In the genomic region with DNA sequence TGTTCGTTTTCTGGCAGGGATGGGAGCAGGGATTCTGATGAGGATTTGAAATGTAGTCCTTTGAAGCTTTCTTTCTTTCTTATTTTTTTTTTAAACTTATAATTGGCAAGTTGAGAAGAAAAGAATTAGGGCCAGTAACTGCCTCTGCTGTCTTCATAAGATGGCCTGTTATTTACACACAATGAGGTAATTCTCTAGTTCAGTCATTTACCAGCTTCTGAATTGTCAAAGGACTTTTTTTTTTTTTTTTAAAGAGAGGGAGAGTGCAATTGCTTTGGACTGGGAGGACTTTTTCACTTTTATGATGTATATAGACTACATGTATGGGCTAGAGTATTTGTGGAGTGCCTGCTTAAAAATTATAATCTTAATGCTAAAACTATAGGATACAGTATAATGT, we compare ENCODE assay signal across 10 cellular contexts. TPM values are rescaled to one million over a fixed set of nuclear protein-coding genes. Genes with fewer than 3 reads are reported as not detected.
A peak's percentile ranks its signal among the peaks of the same experiment; 100 is the strongest.
DNase-seq lines count a peak whose midpoint lies in the region; ATAC-seq and TF ChIP-seq lines count a peak whose summit lies in the region.
"Had no signal": no experiment of that assay in that cellular context is flagged by ENCODE, and none has a peak within 500 bp of the region (broad histone marks: within the 10 kb centered on the region; RNA-seq: fewer than 3 reads in every experiment).

No MANE protein-coding gene starts in this region.

- H3K9ac ChIP-seq in mesenchymal stem cell (ENCODE audit: low read length) (peak overlapping the region; percentile 92), skeletal muscle tissue (ENCODE audit: low read depth in 1 of 3, low read length in 3 of 3) (no peak overlapping the region)

- CTCF ChIA-PET in HEK293T (lab: Yijun Ruan, JAX): interaction anchor here (0.5 to 1.4 kb wide), 3 partner anchors 11 to 202 kb away, joined by 3 to 7 read pairs (median 3); no protein-coding TSS in a partner anchor

- no peak for DNase-seq in HEK293T (ENCODE audit: extremely low spot score)
- no peak for DNase-seq in caudate nucleus (lab: John Stamatoyannopoulos, UW)
- peak; percentile 46 for DNase-seq in mesenchymal stem cell
- DNase-seq in SW 1271 (lab: John Stamatoyannopoulos, UW): no peak
- no peak for DNase-seq in activated CD4-positive, CD25-positive, alpha-beta regulatory T cell (lab: John Stamatoyannopoulos, UW)
- DNase-seq: NCI-H226, right lobe of liver had no signal

- peak overlapping the region; percentile 67 for H3K4me2 ChIP-seq in mesenchymal stem cell (ENCODE audit: low read length, poor library complexity, severe bottlenecking)

- H2AK5ac ChIP-seq in mesenchymal stem cell (ENCODE audit: low read length, severe bottlenecking): no peak overlapping the region

- no peak overlapping the region for H3K23ac ChIP-seq in mesenchymal stem cell (ENCODE audit: low read length in 2 of 2)

- H2BK12ac ChIP-seq in mesenchymal stem cell (ENCODE audit: low read length in 2 of 2): no peak overlapping the region

- H3K14ac ChIP-seq in mesenchymal stem cell (ENCODE audit: low read length in 2 of 2): no peak overlapping the region

- H3K36me3 ChIP-seq in mesenchymal stem cell (ENCODE audit: control insufficient read depth in 1 of 2, insufficient read depth in 2 of 2, low read depth in 1 of 2, low read length in 2 of 2) (peaks cover 4 to 6% of the 10 kb centered on the region in 2 experiments), skeletal muscle tissue (ENCODE audit: control insufficient read depth in 3 of 3, insufficient read depth in 3 of 3, low read length in 3 of 3) (no peaks in the 10 kb centered on the region)
- H3K36me3 ChIP-seq: right lobe of liver had no signal

- H3K27ac ChIP-seq in caudate nucleus (ENCODE audit: low read depth, low read length) (peak overlapping the region; percentile 95), mesenchymal stem cell (ENCODE audit: low read length, poor library complexity, severe bottlenecking) (peak overlapping the region; percentile 91), skeletal muscle tissue (ENCODE audit: low read depth, low read length) (peak overlapping the region; percentile 22)

- 75% methylated on average over 1 of the region's 1 CpG for WGBS in mesenchymal stem cell

- POLR2A ChIA-PET in HEK293T (lab: Yijun Ruan, JAX): interaction anchor here (1.3 kb wide), 1 partner anchor 89 kb away, joined by 3 read pairs; a partner anchor contains a TSS

- H2AFZ ChIP-seq in mesenchymal stem cell (ENCODE audit: low read depth, low read length): no peak overlapping the region

- H3K79me1 ChIP-seq in mesenchymal stem cell (replicated peaks; ENCODE audit: low read length, poor library complexity, severe bottlenecking): no peaks in the 10 kb centered on the region

- no peaks in the 10 kb centered on the region for H3K27me3 ChIP-seq in mesenchymal stem cell (ENCODE audit: control insufficient read depth in 1 of 2, insufficient read depth in 1 of 2, low read length in 2 of 2)
- H3K27me3 ChIP-seq in skeletal muscle tissue (ENCODE audit: control insufficient read depth in 3 of 3, insufficient read depth in 3 of 3, low read length in 3 of 3): no peaks in the 10 kb centered on the region
- H3K27me3 ChIP-seq: right lobe of liver had no signal

- H3K4me1 ChIP-seq in mesenchymal stem cell (ENCODE audit: control insufficient read depth, insufficient read depth, low read depth, low read length): peaks cover 5% of the 10 kb centered on the region
- H3K4me1 ChIP-seq in skeletal muscle tissue (ENCODE audit: control insufficient read depth in 3 of 3, insufficient read depth in 3 of 3, low read length in 3 of 3): peaks cover 13 to 18% (median 13%) of the 10 kb centered on the region in 3 donors

- H2BK5ac ChIP-seq in mesenchymal stem cell (ENCODE audit: low read depth, low read length, poor library complexity, severe bottlenecking): no peak overlapping the region

- H3K9me3 ChIP-seq in mesenchymal stem cell (ENCODE audit: control insufficient read depth, low read length): no peaks in the 10 kb centered on the region
- H3K9me3 ChIP-seq in skeletal muscle tissue (ENCODE audit: control insufficient read depth in 3 of 3, low read length in 3 of 3): no peaks in the 10 kb centered on the region
- H3K9me3 ChIP-seq: right lobe of liver had no signal

- no peak overlapping the region for H2BK120ac ChIP-seq in mesenchymal stem cell (ENCODE audit: low read depth, low read length)

- H3K4ac ChIP-seq in mesenchymal stem cell (ENCODE audit: low read depth in 1 of 2, low read length in 2 of 2): no peak overlapping the region

- ATAC-seq in GM19463 (IDR thresholded peaks at IDR 0.05; ENCODE audit: unreplicated experiment) (no peak), HG03439 (IDR thresholded peaks at IDR 0.05; ENCODE audit: unreplicated experiment) (no peak)

- H3K4me3 ChIP-seq in mesenchymal stem cell (ENCODE audit: insufficient read depth in 1 of 2, low read depth in 1 of 2, low read length in 2 of 2): peak overlapping the region in 1 of 2 experiments; percentile 71
- H3K4me3 ChIP-seq in skeletal muscle tissue (ENCODE audit: low read length in 3 of 3): no peak overlapping the region
- H3K4me3 ChIP-seq: right lobe of liver had no signal

- no peak overlapping the region for H4K91ac ChIP-seq in mesenchymal stem cell (ENCODE audit: low read length)

- H3K18ac ChIP-seq in mesenchymal stem cell (ENCODE audit: low read depth in 1 of 2, low read length in 2 of 2): no peak overlapping the region

- no peak overlapping the region for H4K8ac ChIP-seq in mesenchymal stem cell (ENCODE audit: low read length)

- no peak overlapping the region for H2BK15ac ChIP-seq in mesenchymal stem cell (ENCODE audit: low read depth, poor library complexity, severe bottlenecking)

TF ChIP-seq in HEK293T, 16 proteins besides CTCF, POLR2A, EP300 and RAD21:
- TF ChIP-seq CTBP1 (IDR thresholded peaks at IDR 0.05; ENCODE audit: borderline replicate concordance): no peak
- TF ChIP-seq ZNF384 (IDR thresholded peaks at IDR 0.05): 0 out of 2 replicates have a peak, but pooled peaks have one; percentile 49
- no peak for TF ChIP-seq FOXA1 (IDR thresholded peaks at IDR 0.05)

RNA-seq across cellular contexts. Expression of a gene that starts 29.1 kb away (rescaled TPM):
- 10.3 TPM for polyA plus RNA-seq in mesenchymal stem cell (2013, experiment 1 of 2)
- 10.7 TPM for polyA plus RNA-seq in mesenchymal stem cell (2013, experiment 2 of 2)
- 15.7 TPM for total RNA-seq in skeletal muscle tissue

Comparison
In these comparisons a context has a peak if more than half of its experiments do, and no peak if none do; other contexts are left out.
1. H3K27ac ChIP-seq: peak in every context shown above with its lines; median percentile 95 in caudate nucleus; 91 in mesenchymal stem cell; 22 in skeletal muscle tissue.